ENCODE assay signal across 9 cellular contexts in genomic region chr22:40953446-40953845, GRCh38. TPM values are rescaled to one million over a fixed set of nuclear protein-coding genes. Genes with fewer than 3 reads are reported as not detected.
DNase-seq lines count a peak whose midpoint lies in the region; ATAC-seq and TF ChIP-seq lines count a peak whose summit lies in the region.
"Had no signal": no experiment of that assay in that cellular context is flagged by ENCODE, and none has a peak within 500 bp of the region (broad histone marks: within the 10 kb centered on the region; RNA-seq: fewer than 3 reads in every experiment).

No MANE protein-coding gene starts in this region.

- H3K4me1 ChIP-seq in skeletal muscle satellite cell (ENCODE audit: control insufficient read depth, insufficient read depth, low read length), result peaks cover 14% of the 10 kb centered on the region

- H3K36me3 Mint-ChIP-seq in activated T-cell treated with anti-CD3 and anti-CD28 coated beads, Interleukin-2, amount 50 U/mL, for 72 hours (ENCODE audit: insufficient read depth in 2 of 2), result peaks cover 12 to 21% of the 10 kb centered on the region in 2 donors

- H3K4me2 ChIP-seq in skeletal muscle satellite cell (ENCODE audit: low read length), result peak overlapping the region; percentile 85

- H3K4me3 ChIP-seq in SK-N-MC (peak overlapping the region; percentile 26), skeletal muscle satellite cell (ENCODE audit: low read length) (peak overlapping the region; percentile 49)

- TF ChIP-seq POLR2A in erythroblast (IDR thresholded peaks at IDR 0.05; ENCODE audit: low read length), result no peak

- peaks cover 33% of the 10 kb centered on the region for H3K4me1 Mint-ChIP-seq in activated T-cell treated with anti-CD3 and anti-CD28 coated beads, Interleukin-2, amount 50 U/mL, for 72 hours (ENCODE audit: low read depth)

- H3K36me3 ChIP-seq in SK-N-MC (ENCODE audit: insufficient read depth, low read length) (peaks cover 41% of the 10 kb centered on the region), skeletal muscle satellite cell (ENCODE audit: insufficient read depth, low read length) (peaks cover 32% of the 10 kb centered on the region)

- DNase-seq in activated T-cell treated with anti-CD3 and anti-CD28 coated beads, Interleukin-2, amount 50 U/mL, for 72 hours, result no peak
- DNase-seq in activated T-cell treated with anti-CD3 and anti-CD28 coated beads, Interleukin-2, amount 50 U/mL, for 1 hour, result no peak
- DNase-seq in SK-N-MC (ENCODE audit: low read depth, low spot score), result peak; percentile 24
- DNase-seq in erythroblast (lab: John Stamatoyannopoulos, UW), result peak; percentile 51 to 68
- DNase-seq in NCI-H187 (lab: John Stamatoyannopoulos, UW), result no peak
- DNase-seq in activated CD4-positive, CD25-positive, alpha-beta regulatory T cell (lab: John Stamatoyannopoulos, UW), result no peak
- DNase-seq: heart left ventricle had no signal

- H3K9ac ChIP-seq in SK-N-MC (ENCODE audit: insufficient read length) (no peak overlapping the region), skeletal muscle satellite cell (ENCODE audit: low read depth, low read length) (peak overlapping the region; percentile 99)

- no peaks in the 10 kb centered on the region for H3K9me3 Mint-ChIP-seq in activated T-cell treated with anti-CD3 and anti-CD28 coated beads, Interleukin-2, amount 50 U/mL, for 72 hours

- H3K27me3 ChIP-seq in skeletal muscle satellite cell (ENCODE audit: control insufficient read depth, insufficient read depth, low read length), result no peaks in the 10 kb centered on the region
- H3K27me3 ChIP-seq: heart left ventricle had no signal

- H3K27ac Mint-ChIP-seq in activated T-cell treated with anti-CD3 and anti-CD28 coated beads, Interleukin-2, amount 50 U/mL, for 72 hours, result peak overlapping the region; percentile 98

- 0 out of 2 replicates have a peak overlapping the region, but pooled peaks have one; percentile 0 for H3K27ac ChIP-seq in SK-N-MC

- no peak for ATAC-seq in activated T-cell treated with anti-CD3 and anti-CD28 coated beads, Interleukin-2, amount 50 U/mL, for 72 hours (replicated peaks in 1 of 2)
- no peak for ATAC-seq in HG03095 (IDR thresholded peaks at IDR 0.05; ENCODE audit: unreplicated experiment)
- ATAC-seq: heart left ventricle had no signal

- H3K9me3 ChIP-seq in SK-N-MC (ENCODE audit: low read depth, low read length), result no peaks in the 10 kb centered on the region
- no peaks in the 10 kb centered on the region for H3K9me3 ChIP-seq in skeletal muscle satellite cell (replicated peaks; ENCODE audit: low read length)
- H3K9me3 ChIP-seq: heart left ventricle had no signal

- peak overlapping the region; percentile 95 to 98 for H3K4me3 Mint-ChIP-seq in activated T-cell treated with anti-CD3 and anti-CD28 coated beads, Interleukin-2, amount 50 U/mL, for 72 hours

- no peaks in the 10 kb centered on the region for H3K27me3 Mint-ChIP-seq in activated T-cell treated with anti-CD3 and anti-CD28 coated beads, Interleukin-2, amount 50 U/mL, for 72 hours (ENCODE audit: low read depth)

RNA-seq across cellular contexts. Expression of gene RBX1, which starts 2.3 kb away (rescaled TPM):
- total RNA-seq in activated T-cell treated with anti-CD3 and anti-CD28 coated beads, Interleukin-2, amount 50 U/mL, for 72 hours, result 10 to 100 TPM; 48.2 to 50.6 TPM
- 47.1 and 54.4 TPM in 2 replicates for total RNA-seq in skeletal muscle satellite cell (2012; rRNA removed)

Comparison
In these comparisons a context has a peak if more than half of its experiments do, and no peak if none do; other contexts are left out.
1. DNase-seq: peak in SK-N-MC (single experiment) and erythroblast (2 of 2); none in activated T-cell treated with anti-CD3 and anti-CD28 coated beads, Interleukin-2, amount 50 U/mL, for 72 hours (0 of 2), activated T-cell treated with anti-CD3 and anti-CD28 coated beads, Interleukin-2, amount 50 U/mL, for 1 hour (single experiment), NCI-H187 (0 of 2) and activated CD4-positive, CD25-positive, alpha-beta regulatory T cell (0 of 4).